In genomic region chr9:107723015-107723414, GRCh38 we compare ENCODE assay signal across 29 cellular contexts.
"Had no signal": no experiment of that assay in that cellular context is flagged by ENCODE, and none has a peak within 500 bp of the region (broad histone marks: within the 10 kb centered on the region; RNA-seq: fewer than 3 reads in every experiment).

No MANE protein-coding gene starts in this region.

- H2AFZ ChIP-seq: hepatocyte had no signal

- H3K36me3 ChIP-seq: colonic mucosa, esophagus muscularis mucosa, esophagus squamous epithelium, gastrocnemius medialis, gastroesophageal sphincter, heart left ventricle, heart right ventricle had no signal

- H3K4me1 ChIP-seq: colonic mucosa, esophagus muscularis mucosa, esophagus squamous epithelium, gastrocnemius medialis, gastroesophageal sphincter had no signal

- H3K4me1 Mint-ChIP-seq: endodermal cell had no signal

- ATAC-seq: effector memory CD8-positive, alpha-beta T cell; esophagus mucosa; foreskin keratinocyte; gastrocnemius medialis; gastroesophageal sphincter; heart left ventricle; heart right ventricle had no signal

- H3K9me3 Mint-ChIP-seq: endodermal cell had no signal

- H3K27ac Mint-ChIP-seq: effector memory CD8-positive, alpha-beta T cell; endodermal cell had no signal

- DNase-seq: colonic mucosa; cortex of kidney; dermis blood vessel endothelial cell; dorsolateral prefrontal cortex; effector CD4-positive, alpha-beta T cell; effector CD8-positive, alpha-beta T cell; effector memory CD4-positive, alpha-beta T cell; effector memory CD8-positive, alpha-beta T cell; endodermal cell; erythroblast; esophagus squamous epithelium; foreskin fibroblast; foreskin keratinocyte; foreskin melanocyte; gastrocnemius medialis; glutamatergic neuron; head of caudate nucleus; heart left ventricle; heart right ventricle had no signal

- H3K4me2 ChIP-seq: hepatocyte had no signal

- H3K79me2 ChIP-seq: hepatocyte had no signal

- H3K9me3 ChIP-seq: colonic mucosa, esophagus muscularis mucosa, esophagus squamous epithelium, gastrocnemius medialis, gastroesophageal sphincter, heart left ventricle, heart right ventricle had no signal

- H3K27me3 Mint-ChIP-seq: effector memory CD8-positive, alpha-beta T cell had no signal

- H3K4me3 Mint-ChIP-seq: dendritic cell treated with granulocyte-macrophage colony-stimulating factor and Interleukin-4, amounts not matched to agents 40 ng/mL and 50 ng/mL, for 4 days; effector memory CD8-positive, alpha-beta T cell; endodermal cell had no signal

- H3K27me3 ChIP-seq: colonic mucosa, dorsolateral prefrontal cortex, esophagus muscularis mucosa, foreskin keratinocyte, gastrocnemius medialis, gastroesophageal sphincter, heart left ventricle, heart right ventricle, hepatocyte had no signal

- H3K27ac ChIP-seq: colonic mucosa, coronary artery, dorsolateral prefrontal cortex, epithelial cell of prostate, esophagus muscularis mucosa, esophagus squamous epithelium, foreskin keratinocyte, gastrocnemius medialis, gastroesophageal sphincter, heart left ventricle, heart right ventricle, hepatocyte had no signal

- H3K4me3 ChIP-seq: colonic mucosa, coronary artery, dorsolateral prefrontal cortex, esophagus muscularis mucosa, esophagus squamous epithelium, gastrocnemius medialis, gastroesophageal sphincter, heart left ventricle, heart right ventricle, hepatocyte had no signal

- FAIRE-seq: endometrium, endothelial cell of umbilical vein, frontal cortex had no signal
